Comparison of ENCODE assay signal across 10 cellular contexts in the genomic region with DNA sequence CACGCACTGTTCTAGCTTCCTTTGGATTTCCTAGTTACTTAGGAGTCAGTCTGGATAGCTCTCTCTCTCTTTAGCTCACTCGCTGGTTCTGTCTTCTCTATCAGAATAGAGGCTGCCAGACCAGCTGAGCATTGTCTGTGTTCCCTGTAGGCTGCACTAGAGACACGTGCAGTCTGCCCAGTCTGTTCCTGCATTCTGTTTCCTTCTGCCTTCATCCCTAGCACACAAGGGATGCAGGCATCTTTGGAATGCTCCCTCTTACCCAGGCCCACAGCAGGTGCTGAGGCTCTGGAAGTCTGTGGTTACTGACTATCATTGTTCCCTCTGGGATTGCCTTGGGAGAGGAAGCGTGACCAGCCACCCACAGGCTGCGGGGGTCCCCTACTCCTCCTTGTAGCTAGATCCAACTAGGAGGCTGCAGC.
DNase-seq lines count a peak whose midpoint lies in the region; ATAC-seq and TF ChIP-seq lines count a peak whose summit lies in the region.
"Had no signal": no experiment of that assay in that cellular context is flagged by ENCODE, and none has a peak within 500 bp of the region (broad histone marks: within the 10 kb centered on the region; RNA-seq: fewer than 3 reads in every experiment).

No MANE protein-coding gene starts in this region.

- POLR2A ChIA-PET in HEK293T (lab: Yijun Ruan, JAX), result no interaction called here

- H3K9me3 ChIP-seq in HUES64 (ENCODE audit: insufficient read depth, low read depth, low read length), result no peaks in the 10 kb centered on the region
- no peaks in the 10 kb centered on the region for H3K9me3 ChIP-seq in mammary epithelial cell (replicated peaks; ENCODE audit: insufficient read depth, low read length)
- H3K9me3 ChIP-seq in iPS-20b (ENCODE audit: insufficient read depth, low read depth, low read length), result 0 out of 2 replicates have a peak, but pooled peaks cover 3% of the 10 kb centered on the region

- ATAC-seq in HG03469 (IDR thresholded peaks at IDR 0.05; ENCODE audit: unreplicated experiment) (no peak), GM18873 (IDR thresholded peaks at IDR 0.05; ENCODE audit: low FRiP score, unreplicated experiment) (no peak)

- peak; percentile 12 for DNase-seq in mammary epithelial cell
- DNase-seq in pulmonary artery endothelial cell (ENCODE audit: low read depth, low spot score), result peak; percentile 84
- no peak for DNase-seq in NCI-H1436 treated with DMSO at 0.1 percent for 48 hours (lab: John Stamatoyannopoulos, UW)
- no peak for DNase-seq in HEK293T (ENCODE audit: extremely low spot score)
- DNase-seq: NCI-H748 treated with DMSO at 0.1 percent for 48 hours had no signal

- no peak overlapping the region for H3K4me3 ChIP-seq in HUES64 (ENCODE audit: low read length)
- H3K4me3 ChIP-seq in mammary epithelial cell (replicated peaks in 1 of 3; ENCODE audit: insufficient read depth in 1 of 3, low read depth in 2 of 3, low read length in 3 of 3), result no peak overlapping the region
- H3K4me3 ChIP-seq in iPS-20b (ENCODE audit: low read length), result 0 out of 2 replicates have a peak overlapping the region, but pooled peaks have one; percentile 6

- 0 out of 2 replicates have a peak overlapping the region, but pooled peaks have one; percentile 24 for H3K9ac ChIP-seq in HUES64 (ENCODE audit: low read depth, low read length)
- no peak overlapping the region for H3K9ac ChIP-seq in mammary epithelial cell (ENCODE audit: insufficient read depth, low read length)
- H3K9ac ChIP-seq in iPS-20b (ENCODE audit: low read depth, low read length), result no peak overlapping the region
- H3K9ac ChIP-seq: parathyroid adenoma had no signal

- intact Hi-C loops in mammary epithelial cell (cut with micrococcal nuclease), result loop anchor here (5.0 kb wide), 1 partner anchor 355 kb away; no protein-coding TSS in a partner anchor

- no peak overlapping the region for H3K4me2 ChIP-seq in mammary epithelial cell (ENCODE audit: insufficient read depth, low read depth, low read length)

- H3K79me2 ChIP-seq in mammary epithelial cell (ENCODE audit: insufficient read depth, low read length), result no peaks in the 10 kb centered on the region
- H3K79me2 ChIP-seq: parathyroid adenoma had no signal

- no TSS peak for BruUV-seq in mammary epithelial cell (replicated peaks; lab: Mats Ljungman, UMichigan)

- H3K36me3 ChIP-seq in HUES64 (ENCODE audit: insufficient read depth, low read length) (no peaks in the 10 kb centered on the region), mammary epithelial cell (ENCODE audit: insufficient read depth, low read length) (no peaks in the 10 kb centered on the region), iPS-20b (ENCODE audit: insufficient read depth, low read depth, low read length) (no peaks in the 10 kb centered on the region)

- H3K27me3 ChIP-seq in HUES64 (ENCODE audit: insufficient read depth, low read length) (no peaks in the 10 kb centered on the region), mammary epithelial cell (ENCODE audit: insufficient read depth, low read length) (no peaks in the 10 kb centered on the region), iPS-20b (ENCODE audit: insufficient read depth, low read length) (no peaks in the 10 kb centered on the region)

- peak; percentile 12 to 25 for TF ChIP-seq CTCF in mammary epithelial cell (conservative IDR thresholded peaks at IDR 0.05 in 1 of 2, IDR thresholded peaks at IDR 0.05 in 1 of 2; ENCODE audit: extremely low read depth in 1 of 2, insufficient read depth in 1 of 2, low read depth in 1 of 2, low read length in 2 of 2)

- peaks cover 32% of the 10 kb centered on the region for H3K4me1 ChIP-seq in HUES64 (ENCODE audit: insufficient read depth, low read length)
- peaks cover 11% of the 10 kb centered on the region for H3K4me1 ChIP-seq in mammary epithelial cell (ENCODE audit: insufficient read depth, low read length)
- peaks cover 28% of the 10 kb centered on the region; the same call in 1 of the 2 replicates for H3K4me1 ChIP-seq in iPS-20b (ENCODE audit: insufficient read depth, low read length)
- H3K4me1 ChIP-seq: parathyroid adenoma had no signal

- dilution Hi-C loops in mammary epithelial cell (cut with HindIII; ENCODE audit: low sequenced_read_pairs), result loop anchor here (5.0 kb wide), 2 partner anchors 50 to 90 kb away; no protein-coding TSS in a partner anchor

- no peak overlapping the region for H2AFZ ChIP-seq in mammary epithelial cell (ENCODE audit: low read depth, low read length)
- H2AFZ ChIP-seq: parathyroid adenoma had no signal

- 38% methylated on average over 5 of the region's 5 CpGs for WGBS in HUES64
- 84% methylated on average over 4 of the region's 5 CpGs for WGBS in mammary epithelial cell (ENCODE audit: low coverage, missing lambda C conversion rate)

- in situ Hi-C loops in mammary epithelial cell (cut with MboI; ENCODE audit: low sequenced_read_pairs in 2 of 2), result no loop called here

- CTCF ChIA-PET in mammary epithelial cell (lab: Charles Lee; ENCODE audit: low non-redundant PET), result no interaction called here
- CTCF ChIA-PET in HEK293T (lab: Yijun Ruan, JAX), result no interaction called here

- H4K20me1 ChIP-seq in mammary epithelial cell (ENCODE audit: insufficient read depth, low read length), result no peaks in the 10 kb centered on the region

- H3K27ac ChIP-seq in HUES64 (ENCODE audit: low read depth, low read length) (peak overlapping the region; percentile 76), mammary epithelial cell (ENCODE audit: insufficient read depth, low read depth, low read length) (no peak overlapping the region), iPS-20b (ENCODE audit: low read length) (no peak overlapping the region)
- H3K27ac ChIP-seq: parathyroid adenoma had no signal

TF ChIP-seq in HEK293T, 16 proteins besides CTCF, POLR2A, EP300 and RAD21:
- TF ChIP-seq BHLHE40 (IDR thresholded peaks at IDR 0.05; ENCODE audit: borderline replicate concordance) (no peak), SP1 (IDR thresholded peaks at IDR 0.05) (no peak), ZNF384 (IDR thresholded peaks at IDR 0.05) (no peak), NFRKB (IDR thresholded peaks at IDR 0.05) (no peak), CTBP1 (IDR thresholded peaks at IDR 0.05; ENCODE audit: borderline replicate concordance) (no peak), LEF1 (IDR thresholded peaks at IDR 0.05; ENCODE audit: borderline replicate concordance) (no peak), PKNOX1 (IDR thresholded peaks at IDR 0.05) (no peak), ARNT (IDR thresholded peaks at IDR 0.05) (no peak), SUZ12 (IDR thresholded peaks at IDR 0.05) (no peak), FOXA1 (IDR thresholded peaks at IDR 0.05) (no peak), FOXM1 (IDR thresholded peaks at IDR 0.05; ENCODE audit: borderline replicate concordance) (no peak)

Comparison
In these comparisons a context has a peak if more than half of its experiments do, and no peak if none do; other contexts are left out.
1. DNase-seq: peak in mammary epithelial cell (single experiment) and pulmonary artery endothelial cell (single experiment); none in NCI-H1436 treated with DMSO at 0.1 percent for 48 hours (single experiment) and HEK293T (single experiment).